11 cellular contexts compared by ENCODE assay signal in the genomic region with DNA sequence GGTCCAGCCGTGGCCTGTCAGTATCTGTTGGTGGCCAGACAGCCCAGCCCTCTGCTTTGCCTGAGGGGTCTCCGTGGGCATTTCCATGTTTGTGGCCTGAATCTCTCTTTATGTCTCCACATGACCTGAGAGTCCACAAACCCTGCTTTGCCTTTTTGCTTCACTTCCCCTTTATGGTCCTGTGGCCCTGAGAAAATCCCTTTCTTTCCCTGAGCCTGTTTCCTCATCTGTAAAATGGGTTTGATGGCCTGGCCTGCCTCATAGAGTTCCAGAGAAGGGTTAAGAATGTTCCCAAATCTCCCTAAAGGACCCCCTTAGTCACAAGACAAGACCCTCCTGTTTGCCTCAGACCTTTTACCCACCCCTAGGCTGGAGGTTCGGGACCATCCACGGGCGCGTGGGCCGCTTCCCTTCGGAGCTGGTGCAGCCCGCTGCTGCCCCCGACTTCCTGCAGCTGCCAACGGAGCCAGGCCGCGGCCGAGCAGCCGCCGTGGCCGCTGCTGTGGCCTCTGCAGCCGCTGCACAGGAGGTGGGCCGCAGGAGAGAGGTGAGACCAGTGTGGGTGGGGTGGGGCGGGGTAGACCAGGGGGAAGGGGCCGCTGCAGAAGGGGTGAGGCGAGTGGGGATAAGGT. TPM values are rescaled to one million over a fixed set of nuclear protein-coding genes. Genes with fewer than 3 reads are reported as not detected.
DNase-seq lines count a peak whose midpoint lies in the region; ATAC-seq and TF ChIP-seq lines count a peak whose summit lies in the region.
"Had no signal": no experiment of that assay in that cellular context is flagged by ENCODE, and none has a peak within 500 bp of the region (broad histone marks: within the 10 kb centered on the region; RNA-seq: fewer than 3 reads in every experiment).

No MANE protein-coding gene starts in this region.

- no peak overlapping the region for H3K9ac ChIP-seq in OCI-LY1 (ENCODE audit: low read length)

- intact Hi-C loops in activated CD4-positive, alpha-beta T cell treated with anti-CD3 and anti-CD28 coated beads for 36 hours (cut with DNase I, micrococcal nuclease): no loop called here
- intact Hi-C loops in esophagus squamous epithelium (cut with DNase I): no loop called here

- no peak overlapping the region for H3K27ac ChIP-seq in OCI-LY1 (ENCODE audit: low read depth, low read length, poor library complexity, severe bottlenecking)
- H3K27ac ChIP-seq in esophagus squamous epithelium: peak overlapping the region; percentile 50 to 89 (median 77)

- H3K27me3 ChIP-seq in OCI-LY1 (ENCODE audit: insufficient read depth, low read length): no peaks in the 10 kb centered on the region
- H3K27me3 ChIP-seq in esophagus squamous epithelium: no peaks in the 10 kb centered on the region
- H3K27me3 ChIP-seq: upper lobe of right lung had no signal

- WGBS in esophagus squamous epithelium, 2 donors: 88 to 98% methylated on average over 2 to 6 of the region's 22 CpGs

- H3K9me3 ChIP-seq in OCI-LY1 (ENCODE audit: low read length): no peaks in the 10 kb centered on the region
- no peaks in the 10 kb centered on the region for H3K9me3 ChIP-seq in esophagus squamous epithelium
- H3K9me3 ChIP-seq: upper lobe of right lung had no signal

- CTCF ChIA-PET in activated CD4-positive, alpha-beta T cell treated with anti-CD3 and anti-CD28 coated beads for 36 hours (lab: Charles Lee): interaction anchor here (1.1 kb wide), 1 partner anchor 69 kb away, joined by 3 read pairs; no protein-coding TSS in a partner anchor

- TF ChIP-seq CTCF in OCI-LY1 (IDR thresholded peaks at IDR 0.05; ENCODE audit: low read length) (no peak), esophagus squamous epithelium (IDR thresholded peaks at IDR 0.05) (no peak)

- no peaks in the 10 kb centered on the region for H3K36me3 ChIP-seq in OCI-LY1 (ENCODE audit: insufficient read depth, low read length)
- no peaks in the 10 kb centered on the region for H3K36me3 ChIP-seq in esophagus squamous epithelium
- H3K36me3 ChIP-seq: upper lobe of right lung had no signal

- ATAC-seq in activated CD4-positive, alpha-beta T cell treated with anti-CD3 and anti-CD28 coated beads for 36 hours: no peak
- ATAC-seq in stimulated activated naive B cell treated with anti-CD40 and anti-IgM and Interleukin-4, amounts not matched to agents 10 μg/mL and 1 μg/mL and 100 μg/mL, for 72 hours (replicated peaks): no peak
- no peak for ATAC-seq in HG02623 (IDR thresholded peaks at IDR 0.05; ENCODE audit: unreplicated experiment)
- ATAC-seq in HG03159 (IDR thresholded peaks at IDR 0.05; ENCODE audit: unreplicated experiment): no peak

- H3K4me1 ChIP-seq in OCI-LY1 (ENCODE audit: insufficient read depth, low read length, severe bottlenecking) (peaks cover 29% of the 10 kb centered on the region), esophagus squamous epithelium (peaks cover 12 to 51% (median 29%) of the 10 kb centered on the region in 3 donors)

- H4K20me1 ChIP-seq in OCI-LY1 (ENCODE audit: insufficient read depth, low read length): no peaks in the 10 kb centered on the region

- no peaks in the 10 kb centered on the region for H3K27me3 Mint-ChIP-seq in activated CD4-positive, alpha-beta T cell treated with anti-CD3 and anti-CD28 coated beads for 36 hours
- no peaks in the 10 kb centered on the region for H3K27me3 Mint-ChIP-seq in stimulated activated naive B cell treated with anti-CD40 and anti-IgM and Interleukin-4, amounts not matched to agents 10 μg/mL and 1 μg/mL and 100 μg/mL, for 72 hours

- peak overlapping the region; percentile 63 for H3K4me3 Mint-ChIP-seq in activated CD4-positive, alpha-beta T cell treated with anti-CD3 and anti-CD28 coated beads for 36 hours
- H3K4me3 Mint-ChIP-seq in stimulated activated naive B cell treated with anti-CD40 and anti-IgM and Interleukin-4, amounts not matched to agents 10 μg/mL and 1 μg/mL and 100 μg/mL, for 72 hours: peak overlapping the region; percentile 84

- H3K36me3 Mint-ChIP-seq in activated CD4-positive, alpha-beta T cell treated with anti-CD3 and anti-CD28 coated beads for 36 hours (ENCODE audit: low read depth): no peaks in the 10 kb centered on the region
- no peaks in the 10 kb centered on the region for H3K36me3 Mint-ChIP-seq in stimulated activated naive B cell treated with anti-CD40 and anti-IgM and Interleukin-4, amounts not matched to agents 10 μg/mL and 1 μg/mL and 100 μg/mL, for 72 hours

- H3K4me2 ChIP-seq in OCI-LY1 (ENCODE audit: low read length): peak overlapping the region; percentile 82

- no peaks in the 10 kb centered on the region for H3F3A ChIP-seq in OCI-LY1 (ENCODE audit: insufficient read depth, low read length)

- DNase-seq in activated CD4-positive, alpha-beta T cell treated with anti-CD3 and anti-CD28 coated beads for 36 hours: no peak
- DNase-seq in activated CD4-positive, alpha-beta T cell treated with anti-CD3 and anti-CD28 coated beads, Interleukin-2, amount 50 U/mL, for 4 hours: no peak
- DNase-seq in esophagus squamous epithelium (lab: John Stamatoyannopoulos, UW) (no peak), LoVo (ENCODE audit: low spot score) (no peak)
- no peak for DNase-seq in stimulated activated naive B cell treated with anti-CD40 and anti-IgM and Interleukin-4, amounts not matched to agents 10 μg/mL and 1 μg/mL and 100 μg/mL, for 72 hours
- DNase-seq: ACHN, cerebellar nuclear complex had no signal

- no peaks in the 10 kb centered on the region for H3K9me2 ChIP-seq in OCI-LY1 (ENCODE audit: low read depth, low read length)

- H3K79me2 ChIP-seq in OCI-LY1 (ENCODE audit: insufficient read depth, low read length): no peaks in the 10 kb centered on the region

- H3K4me3 ChIP-seq in OCI-LY1 (ENCODE audit: low read depth, low read length, poor library complexity, severe bottlenecking) (peak overlapping the region; percentile 58), esophagus squamous epithelium (peak overlapping the region in 2 of 4 donors; percentile 54 to 74)

- no peak overlapping the region for H2AFZ ChIP-seq in OCI-LY1 (ENCODE audit: low read length)

- TF ChIP-seq POLR2A in esophagus squamous epithelium (IDR thresholded peaks at IDR 0.05): no peak

- POLR2A ChIA-PET in activated CD4-positive, alpha-beta T cell treated with anti-CD3 and anti-CD28 coated beads for 36 hours (lab: Charles Lee): interaction anchor here (0.6 to 1.0 kb wide), 2 partner anchors 24 to 26 kb away, joined by 3 to 4 read pairs; a partner anchor contains a TSS

- peak overlapping the region; percentile 81 for H3K27ac Mint-ChIP-seq in activated CD4-positive, alpha-beta T cell treated with anti-CD3 and anti-CD28 coated beads for 36 hours
- peak overlapping the region; percentile 83 for H3K27ac Mint-ChIP-seq in stimulated activated naive B cell treated with anti-CD40 and anti-IgM and Interleukin-4, amounts not matched to agents 10 μg/mL and 1 μg/mL and 100 μg/mL, for 72 hours

- H3K4me1 Mint-ChIP-seq in activated CD4-positive, alpha-beta T cell treated with anti-CD3 and anti-CD28 coated beads for 36 hours: peaks cover 9% of the 10 kb centered on the region
- H3K4me1 Mint-ChIP-seq in stimulated activated naive B cell treated with anti-CD40 and anti-IgM and Interleukin-4, amounts not matched to agents 10 μg/mL and 1 μg/mL and 100 μg/mL, for 72 hours: peaks cover 30 to 32% of the 10 kb centered on the region in 2 donors

- H3K9me3 Mint-ChIP-seq in activated CD4-positive, alpha-beta T cell treated with anti-CD3 and anti-CD28 coated beads for 36 hours (ENCODE audit: low read depth): no peaks in the 10 kb centered on the region
- H3K9me3 Mint-ChIP-seq in stimulated activated naive B cell treated with anti-CD40 and anti-IgM and Interleukin-4, amounts not matched to agents 10 μg/mL and 1 μg/mL and 100 μg/mL, for 72 hours: no peaks in the 10 kb centered on the region

RNA-seq across cellular contexts. Expression of a gene that starts 26.2 kb away (rescaled TPM):
- total RNA-seq in activated CD4-positive, alpha-beta T cell treated with anti-CD3 and anti-CD28 coated beads for 36 hours: 100 to 1,000 TPM; 163 to 168 TPM
- 10 to 100 TPM; 55.8 to 58.9 (median 56.9) TPM for total RNA-seq in esophagus squamous epithelium

RNA-seq across cellular contexts. Expression of a gene that starts 48.9 kb away (rescaled TPM):
- total RNA-seq in activated CD4-positive, alpha-beta T cell treated with anti-CD3 and anti-CD28 coated beads for 36 hours: 1 to 10 TPM; 1.1 to 1.5 TPM
- total RNA-seq in esophagus squamous epithelium: 1 to 10 TPM in 1 of 4 donors, under 1 TPM in 2, not detected in 1; 0.18 to 1.7 (median 0.30) TPM
